10 cellular contexts compared by ENCODE assay signal in the genomic region with DNA sequence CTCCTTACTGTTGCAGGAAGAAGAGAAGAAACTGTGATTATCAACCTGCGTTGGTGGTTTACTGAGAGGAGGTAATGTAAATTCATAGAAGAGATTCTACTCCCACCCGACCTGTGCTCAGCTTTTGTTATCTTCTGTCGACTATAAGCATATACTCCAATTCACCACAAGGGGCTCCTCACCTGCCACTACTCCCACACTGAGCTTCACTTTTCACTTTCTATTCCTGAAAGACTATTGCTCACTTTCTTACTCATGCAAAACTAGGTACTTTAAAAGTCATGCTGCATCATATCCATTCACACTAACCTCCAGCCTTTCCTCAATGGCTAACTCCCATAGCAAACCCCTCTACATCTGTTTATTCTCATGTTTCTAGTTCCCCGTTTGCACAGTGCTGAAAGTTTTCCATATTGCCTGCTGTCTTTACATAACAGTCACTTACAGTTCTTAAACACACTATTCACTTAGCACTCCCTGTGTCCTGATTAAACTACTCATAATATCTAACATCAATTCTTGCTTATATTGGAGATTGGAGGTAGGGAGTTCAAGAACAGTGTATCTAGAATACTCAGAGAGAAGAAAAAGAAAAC.
DNase-seq lines count a peak whose midpoint lies in the region; ATAC-seq and TF ChIP-seq lines count a peak whose summit lies in the region.
"Had no signal": no experiment of that assay in that cellular context is flagged by ENCODE, and none has a peak within 500 bp of the region (broad histone marks: within the 10 kb centered on the region; RNA-seq: fewer than 3 reads in every experiment).

No MANE protein-coding gene starts in this region.

- no peaks in the 10 kb centered on the region for H3K79me2 ChIP-seq in osteoblast (ENCODE audit: insufficient read depth, low read length)

- no peaks in the 10 kb centered on the region for H4K20me1 ChIP-seq in osteoblast (ENCODE audit: insufficient read depth, low read length)

- ATAC-seq in GM18873 (IDR thresholded peaks at IDR 0.05; ENCODE audit: low FRiP score, unreplicated experiment) (peak; percentile 83), HG02973 (IDR thresholded peaks at IDR 0.05; ENCODE audit: unreplicated experiment) (peak; percentile 100)

- intact Hi-C loops in Caco-2 (cut with micrococcal nuclease; ENCODE audit: unreplicated experiment) (loop anchor here (1.0 kb wide), 1 partner anchor 320 kb away; no protein-coding TSS in a partner anchor), dorsolateral prefrontal cortex (cut with DNase I) (no loop called here)

- no peaks in the 10 kb centered on the region for H3K4me1 Mint-ChIP-seq in Caco-2 (ENCODE audit: low read depth, unreplicated experiment)

- H3K4me3 Mint-ChIP-seq in Caco-2 (ENCODE audit: unreplicated experiment) = no peak overlapping the region

- TF ChIP-seq CTCF in Caco-2 (IDR thresholded peaks at IDR 0.05; ENCODE audit: insufficient read depth in 1 of 2, low read depth in 1 of 2, low read length in 1 of 2, severe bottlenecking in 1 of 2, unreplicated experiment in 1 of 2) (peak; percentile 56 to 70), dorsolateral prefrontal cortex (IDR thresholded peaks at IDR 0.05 in 54 of 56, conservative IDR thresholded peaks at IDR 0.05 in 2 of 56; ENCODE audit: low read depth in 1 of 56, partially characterized antibody in 56 of 56) (peak in 51 of 56 donors; percentile 14 to 55 (median 38)), osteoblast (IDR thresholded peaks at IDR 0.05; ENCODE audit: extremely low read depth, low read depth, low read length) (peak; percentile 70)

- H3K9me3 ChIP-seq in Caco-2 (no peaks in the 10 kb centered on the region), osteoblast (ENCODE audit: low read depth, low read length) (no peaks in the 10 kb centered on the region)

- DNase-seq in Caco-2 (peak in 1 of 2 experiments; percentile 11), NCI-H460 (ENCODE audit: extremely low read depth, low read depth) (peak; percentile 30), dorsolateral prefrontal cortex (no peak), osteoblast (ENCODE audit: insufficient read length, low spot score, missing footprints) (peak; percentile 73), cortex of kidney (lab: John Stamatoyannopoulos, UW) (no peak), CD1c-positive myeloid dendritic cell (ENCODE audit: extremely low spot score) (no peak)
- DNase-seq: right cardiac atrium had no signal

- POLR2A ChIA-PET in Caco-2 (lab: Charles Lee) = no interaction called here

- CTCF ChIA-PET in Caco-2 (lab: Charles Lee) = interaction anchor here (0.6 kb wide), 1 partner anchor 45 kb away, joined by 3 read pairs; no protein-coding TSS in a partner anchor

- H3K27me3 ChIP-seq in Caco-2 (replicated peaks; ENCODE audit: control insufficient read depth, insufficient read depth, low read length) = no peaks in the 10 kb centered on the region
- no peaks in the 10 kb centered on the region for H3K27me3 ChIP-seq in dorsolateral prefrontal cortex
- H3K27me3 ChIP-seq in osteoblast (ENCODE audit: insufficient read depth, low read length) = no peaks in the 10 kb centered on the region
- H3K27me3 ChIP-seq: SJSA1 had no signal

- H3K27ac ChIP-seq in dorsolateral prefrontal cortex = no peak overlapping the region
- no peak overlapping the region for H3K27ac ChIP-seq in osteoblast (ENCODE audit: low read depth, low read length)
- H3K27ac ChIP-seq: SJSA1 had no signal

- H3K27me3 Mint-ChIP-seq in Caco-2 (ENCODE audit: insufficient read depth, unreplicated experiment) = no peaks in the 10 kb centered on the region

- H3K4me1 ChIP-seq in Caco-2 (0 out of 2 replicates have a peak, but pooled peaks cover 3% of the 10 kb centered on the region), osteoblast (ENCODE audit: insufficient read depth, low read length) (no peaks in the 10 kb centered on the region)

- H3K4me2 ChIP-seq in osteoblast (ENCODE audit: insufficient read depth, low read length) = peak overlapping the region; percentile 43

- no peaks in the 10 kb centered on the region for H3K36me3 Mint-ChIP-seq in Caco-2 (ENCODE audit: insufficient read depth, unreplicated experiment)

- H3K36me3 ChIP-seq in Caco-2 (ENCODE audit: control insufficient read depth, insufficient read depth, low read length) (no peaks in the 10 kb centered on the region), osteoblast (ENCODE audit: insufficient read depth, low read length) (no peaks in the 10 kb centered on the region)
- H3K36me3 ChIP-seq: SJSA1 had no signal

- H3K4me3 ChIP-seq in Caco-2 (ENCODE audit: low read depth, low read length) (no peak overlapping the region), dorsolateral prefrontal cortex (peak overlapping the region in 2 of 59 donors; percentile 0 to 12), osteoblast (ENCODE audit: insufficient read depth, low read length) (no peak overlapping the region)
- H3K4me3 ChIP-seq: SJSA1 had no signal

- no TSS peak for BruUV-seq in Caco-2 (replicated peaks; lab: Mats Ljungman, UMichigan)

- no peak overlapping the region for H3K27ac Mint-ChIP-seq in Caco-2 (ENCODE audit: unreplicated experiment)

- H2AFZ ChIP-seq in osteoblast (ENCODE audit: low read length) = peak overlapping the region; percentile 55

- H3K9me3 Mint-ChIP-seq in Caco-2 (ENCODE audit: unreplicated experiment) = peaks cover 8% of the 10 kb centered on the region

Comparison
In these comparisons a context has a peak if more than half of its experiments do, and no peak if none do; other contexts are left out.
1. DNase-seq: peak in NCI-H460 (single experiment) and osteoblast (single experiment); none in dorsolateral prefrontal cortex (0 of 10), cortex of kidney (single experiment) and CD1c-positive myeloid dendritic cell (single experiment).
2. Peak in every context shown above with its lines, with median percentiles within 50 percentile points of each other: CTCF ChIP-seq.